17 cellular contexts compared by ENCODE assay signal in the genomic region with DNA sequence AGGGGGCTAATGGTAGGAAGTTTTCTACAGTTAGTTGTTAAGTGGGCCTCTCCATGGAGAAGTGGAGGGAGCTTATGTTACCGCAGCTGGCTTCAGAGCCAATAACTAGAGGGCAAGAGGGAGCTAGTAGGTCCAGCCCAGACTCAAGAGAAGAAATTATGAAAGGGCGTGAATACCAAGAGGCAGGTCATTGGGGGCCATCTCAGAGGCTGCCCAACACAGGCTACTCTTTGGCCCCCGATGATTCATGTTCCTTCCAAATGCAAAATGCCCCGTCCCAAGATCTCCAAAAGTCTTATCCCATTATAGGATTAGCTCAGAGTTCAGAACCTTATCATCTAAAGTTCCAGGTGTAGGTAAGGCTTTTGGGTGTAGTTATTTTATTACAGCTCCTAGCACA.
DNase-seq lines count a peak whose midpoint lies in the region; ATAC-seq, FAIRE-seq and TF ChIP-seq lines count a peak whose summit lies in the region.
"Had no signal": no experiment of that assay in that cellular context is flagged by ENCODE, and none has a peak within 500 bp of the region (broad histone marks: within the 10 kb centered on the region; RNA-seq: fewer than 3 reads in every experiment).

No MANE protein-coding gene starts in this region.

- no peak for DNase-seq in activated CD4-positive, alpha-beta T cell treated with anti-CD3 and anti-CD28 coated beads, Interleukin-2, amount 10 ng/mL, durations not matched to agents 24 days and 14 days
- no peak for DNase-seq in activated CD4-positive, alpha-beta T cell treated with anti-CD3 and anti-CD28 coated beads, Interleukin-2, amount 10 ng/mL, durations not matched to agents 7 days and 5 days
- no peak for DNase-seq in RWPE2 (ENCODE audit: low spot score)
- DNase-seq in epithelial cell of prostate (ENCODE audit: low read depth, low spot score) = no peak
- DNase-seq in stomach = no peak
- no peak for DNase-seq in frontal cortex (ENCODE audit: low spot score in 2 of 2)
- DNase-seq in SW480 (ENCODE audit: low spot score) = no peak
- DNase-seq: activated CD4-positive, alpha-beta T cell treated with anti-CD3 and anti-CD28 coated beads, Interleukin-2, amount 50 U/mL, for 48 hours; dermis blood vessel endothelial cell; DMS53; foreskin melanocyte; NCI-H146; stimulated activated CD4-positive, alpha-beta T cell treated with anti-CD3 and anti-CD28 coated beads, Interleukin-12 subunit alpha, Interleukin-12 subunit beta, amount 100 ng/mL, for 4 hours; SW 1271 had no signal

- peaks cover 67% of the 10 kb centered on the region for H3K4me1 Mint-ChIP-seq in activated CD4-positive, alpha-beta T cell treated with anti-CD3 and anti-CD28 coated beads, Interleukin-2, amount 10 ng/mL, durations not matched to agents 24 days and 14 days
- peaks cover 63% of the 10 kb centered on the region for H3K4me1 Mint-ChIP-seq in activated CD4-positive, alpha-beta T cell treated with anti-CD3 and anti-CD28 coated beads, Interleukin-2, amount 10 ng/mL, durations not matched to agents 7 days and 5 days

- TF ChIP-seq CTCF in RWPE2 (IDR thresholded peaks at IDR 0.05; ENCODE audit: poor library complexity, severe bottlenecking) = no peak
- no peak for TF ChIP-seq CTCF in stomach (IDR thresholded peaks at IDR 0.05)

- no peak for FAIRE-seq in frontal cortex (lab: Jason Lieb, UNC)
- FAIRE-seq: HTR-8/SVneo, urothelium cell line had no signal

- H3K27ac ChIP-seq in RWPE2 (ENCODE audit: poor library complexity, severe bottlenecking) (peak overlapping the region; percentile 99), epithelial cell of prostate (peak overlapping the region; percentile 83), stomach (peak overlapping the region in 4 of 5 donors; percentile 12 to 87 (median 46))

- TF ChIP-seq EP300 in stomach (IDR thresholded peaks at IDR 0.05) = no peak

- H3K36me3 Mint-ChIP-seq in activated CD4-positive, alpha-beta T cell treated with anti-CD3 and anti-CD28 coated beads, Interleukin-2, amount 10 ng/mL, durations not matched to agents 24 days and 14 days (ENCODE audit: low read depth) = peaks cover 23% of the 10 kb centered on the region
- peaks cover 25% of the 10 kb centered on the region for H3K36me3 Mint-ChIP-seq in activated CD4-positive, alpha-beta T cell treated with anti-CD3 and anti-CD28 coated beads, Interleukin-2, amount 10 ng/mL, durations not matched to agents 7 days and 5 days (ENCODE audit: low read depth)

- peaks cover 5% of the 10 kb centered on the region for H3K9me3 Mint-ChIP-seq in activated CD4-positive, alpha-beta T cell treated with anti-CD3 and anti-CD28 coated beads, Interleukin-2, amount 10 ng/mL, durations not matched to agents 24 days and 14 days
- peaks cover 11% of the 10 kb centered on the region for H3K9me3 Mint-ChIP-seq in activated CD4-positive, alpha-beta T cell treated with anti-CD3 and anti-CD28 coated beads, Interleukin-2, amount 10 ng/mL, durations not matched to agents 7 days and 5 days

- TF ChIP-seq POLR2A in stomach (IDR thresholded peaks at IDR 0.05) = no peak

- H3K27me3 ChIP-seq in RWPE2 (ENCODE audit: insufficient read depth, poor library complexity, severe bottlenecking) (no peaks in the 10 kb centered on the region), stomach (no peaks in the 10 kb centered on the region)

- no peaks in the 10 kb centered on the region for H3K27me3 Mint-ChIP-seq in activated CD4-positive, alpha-beta T cell treated with anti-CD3 and anti-CD28 coated beads, Interleukin-2, amount 10 ng/mL, durations not matched to agents 24 days and 14 days
- H3K27me3 Mint-ChIP-seq in activated CD4-positive, alpha-beta T cell treated with anti-CD3 and anti-CD28 coated beads, Interleukin-2, amount 10 ng/mL, durations not matched to agents 7 days and 5 days = no peaks in the 10 kb centered on the region

- CTCF ChIA-PET in activated CD4-positive, alpha-beta T cell treated with anti-CD3 and anti-CD28 coated beads, Interleukin-2, amount 10 ng/mL, durations not matched to agents 7 days and 5 days (lab: Charles Lee) = interaction anchor here (0.6 to 1.4 kb wide), 5 partner anchors 26 to 614 kb away, joined by 3 to 4 read pairs (median 3); no protein-coding TSS in a partner anchor

- H3K4me1 ChIP-seq in RWPE2 (ENCODE audit: insufficient read depth, poor library complexity, severe bottlenecking) = peaks cover 78% of the 10 kb centered on the region
- H3K4me1 ChIP-seq in stomach = peaks cover 46 to 100% (median 76%) of the 10 kb centered on the region in 4 donors

- peak overlapping the region; percentile 25 for H3K27ac Mint-ChIP-seq in activated CD4-positive, alpha-beta T cell treated with anti-CD3 and anti-CD28 coated beads, Interleukin-2, amount 10 ng/mL, durations not matched to agents 24 days and 14 days
- no peak overlapping the region for H3K27ac Mint-ChIP-seq in activated CD4-positive, alpha-beta T cell treated with anti-CD3 and anti-CD28 coated beads, Interleukin-2, amount 10 ng/mL, durations not matched to agents 7 days and 5 days

- WGBS in stomach, 5 donors = 84 to 91% (median 89%) methylated on average over 4 of the region's 4 CpGs

- intact Hi-C loops in activated CD4-positive, alpha-beta T cell treated with anti-CD3 and anti-CD28 coated beads, Interleukin-2, amount 10 ng/mL, durations not matched to agents 24 days and 14 days (cut with micrococcal nuclease) = loop anchor here (1.0 to 5.0 kb wide), 3 partner anchors 27 to 287 kb away; no protein-coding TSS in a partner anchor
- intact Hi-C loops in stomach (cut with DNase I; ENCODE audit: low total_unique reads) = no loop called here

- POLR2A ChIA-PET in activated CD4-positive, alpha-beta T cell treated with anti-CD3 and anti-CD28 coated beads, Interleukin-2, amount 10 ng/mL, durations not matched to agents 7 days and 5 days (lab: Charles Lee) = no interaction called here

- peak overlapping the region; percentile 13 for H3K4me3 Mint-ChIP-seq in activated CD4-positive, alpha-beta T cell treated with anti-CD3 and anti-CD28 coated beads, Interleukin-2, amount 10 ng/mL, durations not matched to agents 24 days and 14 days
- no peak overlapping the region for H3K4me3 Mint-ChIP-seq in activated CD4-positive, alpha-beta T cell treated with anti-CD3 and anti-CD28 coated beads, Interleukin-2, amount 10 ng/mL, durations not matched to agents 7 days and 5 days

- H3K36me3 ChIP-seq in RWPE2 (ENCODE audit: low read depth) (peaks cover 33% of the 10 kb centered on the region), stomach (peaks cover 0 to 4% (median 0%) of the 10 kb centered on the region in 4 donors)

- ATAC-seq in RWPE2 (ENCODE audit: low read depth) (no peak), SK-N-SH treated with all-trans-retinoic acid at 6 μM for 48 hours (no peak)

- H3K9me3 ChIP-seq in RWPE2 (ENCODE audit: severe bottlenecking) (no peaks in the 10 kb centered on the region), stomach (no peaks in the 10 kb centered on the region)

- H3K4me3 ChIP-seq in RWPE2 (ENCODE audit: severe bottlenecking) = no peak overlapping the region
- no peak overlapping the region for H3K4me3 ChIP-seq in stomach

TF ChIP-seq in SK-N-SH treated with all-trans-retinoic acid at 6 μM for 48 hours, 23 proteins besides CTCF, POLR2A, EP300 and RAD21:
- no peak for TF ChIP-seq ZNF565 (CRISPR knock-in tag; conservative IDR thresholded peaks at IDR 0.05; ENCODE audit: low read depth)
- TF ChIP-seq ZNF70 (CRISPR knock-in tag; IDR thresholded peaks at IDR 0.05) = no peak
- no peak for TF ChIP-seq POU6F1 (CRISPR knock-in tag; IDR thresholded peaks at IDR 0.05; ENCODE audit: borderline replicate concordance, low read depth)
TF ChIP-seq in SK-N-SH treated with all-trans-retinoic acid at 6 μM for 48 hours: peak in this region for 0.

Comparison
In these comparisons a context has a peak if more than half of its experiments do, and no peak if none do; other contexts are left out.
1. H3K27ac ChIP-seq: peak in every context shown above with its lines; median percentile 99 in RWPE2; 83 in epithelial cell of prostate; 46 in stomach.